ENCODE assay signal across 24 cellular contexts in the genomic region with DNA sequence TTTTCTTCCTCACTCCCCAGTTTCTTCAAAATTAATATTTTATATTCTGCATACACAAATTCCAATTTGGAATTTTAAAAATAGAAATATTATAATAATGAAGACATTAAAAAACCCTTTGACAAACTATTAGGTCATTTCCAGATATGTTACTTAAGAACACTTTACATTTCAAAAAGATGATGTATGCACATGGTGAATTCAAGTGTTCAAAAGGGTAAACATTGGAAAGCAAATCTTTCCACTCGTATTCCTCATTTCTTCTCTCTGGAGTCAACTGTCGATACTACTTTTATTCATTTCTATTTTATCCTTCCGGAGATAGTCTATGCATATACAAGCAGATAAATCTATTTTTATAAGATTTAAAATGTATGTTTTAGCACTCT. TPM values are rescaled to one million over a fixed set of nuclear protein-coding genes. Genes with fewer than 3 reads are reported as not detected.
DNase-seq lines count a peak whose midpoint lies in the region; ATAC-seq and TF ChIP-seq lines count a peak whose summit lies in the region.
"Had no signal": no experiment of that assay in that cellular context is flagged by ENCODE, and none has a peak within 500 bp of the region (broad histone marks: within the 10 kb centered on the region; RNA-seq: fewer than 3 reads in every experiment).

No MANE protein-coding gene starts in this region.

- no peaks in the 10 kb centered on the region for H3K9me2 ChIP-seq in GM23338 (ENCODE audit: insufficient read depth)

- H3K4me1 Mint-ChIP-seq in GM23338 (peaks cover 68% of the 10 kb centered on the region), endothelial cell (ENCODE audit: unreplicated experiment) (peaks cover 72% of the 10 kb centered on the region)

- intact Hi-C loops in prostate gland (cut with DNase I), result no loop called here

- no peaks in the 10 kb centered on the region for H3K36me3 ChIP-seq in GM23338 (ENCODE audit: insufficient read depth)
- no peaks in the 10 kb centered on the region for H3K36me3 ChIP-seq in prostate gland
- H3K36me3 ChIP-seq: SJCRH30 had no signal

- H3K4me1 ChIP-seq in GM23338 (ENCODE audit: insufficient read depth) (peaks cover 42% of the 10 kb centered on the region), prostate gland (replicated peaks) (no peaks in the 10 kb centered on the region)
- H3K4me1 ChIP-seq: SJCRH30 had no signal

- no peaks in the 10 kb centered on the region for H3F3A ChIP-seq in GM23338 (replicated peaks; ENCODE audit: low read depth)

- no peaks in the 10 kb centered on the region for H4K20me1 ChIP-seq in GM23338 (replicated peaks; ENCODE audit: insufficient read depth)

- no peak for TF ChIP-seq POLR2A in prostate gland (IDR thresholded peaks at IDR 0.05)

- TF ChIP-seq CTCF in 22Rv1 (IDR thresholded peaks at IDR 0.05) (no peak), GM23338 (conservative IDR thresholded peaks at IDR 0.05; ENCODE audit: low read depth in 2 of 2) (no peak), endothelial cell (IDR thresholded peaks at IDR 0.05; ENCODE audit: unreplicated experiment) (no peak), prostate gland (IDR thresholded peaks at IDR 0.05) (no peak)

- H3K4me2 ChIP-seq in GM23338, result peak overlapping the region; percentile 55; the same call in 1 of the 2 replicates
- H3K4me2 ChIP-seq: KMS-11 had no signal

- DNase-seq in GM23338 (ENCODE audit: low spot score) (no peak), endothelial cell (ENCODE audit: low spot score) (no peak), prostate gland (ENCODE audit: low spot score) (no peak)
- DNase-seq in activated CD8-positive, alpha-beta memory T cell treated with anti-CD3 and anti-CD28 coated beads, Interleukin-2, amount 50 U/mL, for 48 hours, result no peak
- DNase-seq: C1 segment of cervical spinal cord; CD8-positive, alpha-beta T cell; DMS 273 treated with DMSO at 0.1 percent for 48 hours; IMR-90; NCI-H1048; NCI-H1417; NCI-H1694 treated with DMSO at 0.1 percent for 48 hours; NCI-H2081; NCI-H2171 treated with DMSO at 0.1 percent for 48 hours; NCI-H345; NCI-H510A treated with DMSO at 0.1 percent for 48 hours; NK-92 treated with Interleukin-12 subunit alpha and Interleukin-12 subunit beta, amount 100 ng/mL, for 24 hours; PC-3; SJCRH30 had no signal

- H3K27me3 Mint-ChIP-seq in GM23338 (ENCODE audit: insufficient read depth, low read depth, poor library complexity), result no peaks in the 10 kb centered on the region
- H3K27me3 Mint-ChIP-seq in endothelial cell (ENCODE audit: unreplicated experiment), result peaks cover 4% of the 10 kb centered on the region

- no peak overlapping the region for H2AFZ ChIP-seq in GM23338

- no peak for ATAC-seq in GM23338
- ATAC-seq in HG03135 (IDR thresholded peaks at IDR 0.05; ENCODE audit: unreplicated experiment), result no peak
- no peak for ATAC-seq in HG03039 (IDR thresholded peaks at IDR 0.05; ENCODE audit: unreplicated experiment)
- ATAC-seq: CD8-positive, alpha-beta T cell; PC-3; Right ventricle myocardium inferior; SK-N-SH treated with all-trans-retinoic acid at 6 μM for 48 hours had no signal

- H3K27ac ChIP-seq in 22Rv1, result peak overlapping the region; percentile 60
- peak overlapping the region; percentile 51 for H3K27ac ChIP-seq in GM23338 (ENCODE audit: low read depth)
- H3K27ac ChIP-seq in prostate gland, result peak overlapping the region; percentile 43 to 55
- H3K27ac ChIP-seq: KMS-11, SJCRH30 had no signal

- H3K27me3 ChIP-seq in GM23338 (ENCODE audit: insufficient read depth) (no peaks in the 10 kb centered on the region), prostate gland (replicated peaks; ENCODE audit: insufficient read depth) (no peaks in the 10 kb centered on the region)
- H3K27me3 ChIP-seq: SJCRH30 had no signal

- WGBS in prostate gland, result 79% methylated on average over 3 of the region's 3 CpGs

- H3K4me3 Mint-ChIP-seq in GM23338, result no peak overlapping the region
- no peak overlapping the region for H3K4me3 Mint-ChIP-seq in endothelial cell (ENCODE audit: unreplicated experiment)
- H3K4me3 Mint-ChIP-seq: CD8-positive, alpha-beta T cell had no signal

- H3K9me3 Mint-ChIP-seq in GM23338 (no peaks in the 10 kb centered on the region), endothelial cell (ENCODE audit: unreplicated experiment) (no peaks in the 10 kb centered on the region)
- H3K9me3 Mint-ChIP-seq: CD8-positive, alpha-beta T cell had no signal

- H3K79me2 ChIP-seq in GM23338 (replicated peaks; ENCODE audit: insufficient read depth), result peaks cover 70% of the 10 kb centered on the region

- no peaks in the 10 kb centered on the region for H3K36me3 Mint-ChIP-seq in GM23338 (ENCODE audit: low read depth)
- no peaks in the 10 kb centered on the region for H3K36me3 Mint-ChIP-seq in endothelial cell (ENCODE audit: low read depth, unreplicated experiment)

- no peaks in the 10 kb centered on the region for H3K9me3 ChIP-seq in prostate gland
- H3K9me3 ChIP-seq: SJCRH30 had no signal

- no peak overlapping the region for H3K27ac Mint-ChIP-seq in GM23338
- H3K27ac Mint-ChIP-seq in endothelial cell (ENCODE audit: unreplicated experiment), result peak overlapping the region; percentile 92
- H3K27ac Mint-ChIP-seq: CD8-positive, alpha-beta T cell had no signal

- H3K4me3 ChIP-seq in GM23338 (no peak overlapping the region), prostate gland (no peak overlapping the region)
- H3K4me3 ChIP-seq: SJCRH30 had no signal

TF ChIP-seq in GM23338, 12 proteins besides CTCF, POLR2A, EP300 and RAD21 (continues in another document):
- TF ChIP-seq, protein P1, sequence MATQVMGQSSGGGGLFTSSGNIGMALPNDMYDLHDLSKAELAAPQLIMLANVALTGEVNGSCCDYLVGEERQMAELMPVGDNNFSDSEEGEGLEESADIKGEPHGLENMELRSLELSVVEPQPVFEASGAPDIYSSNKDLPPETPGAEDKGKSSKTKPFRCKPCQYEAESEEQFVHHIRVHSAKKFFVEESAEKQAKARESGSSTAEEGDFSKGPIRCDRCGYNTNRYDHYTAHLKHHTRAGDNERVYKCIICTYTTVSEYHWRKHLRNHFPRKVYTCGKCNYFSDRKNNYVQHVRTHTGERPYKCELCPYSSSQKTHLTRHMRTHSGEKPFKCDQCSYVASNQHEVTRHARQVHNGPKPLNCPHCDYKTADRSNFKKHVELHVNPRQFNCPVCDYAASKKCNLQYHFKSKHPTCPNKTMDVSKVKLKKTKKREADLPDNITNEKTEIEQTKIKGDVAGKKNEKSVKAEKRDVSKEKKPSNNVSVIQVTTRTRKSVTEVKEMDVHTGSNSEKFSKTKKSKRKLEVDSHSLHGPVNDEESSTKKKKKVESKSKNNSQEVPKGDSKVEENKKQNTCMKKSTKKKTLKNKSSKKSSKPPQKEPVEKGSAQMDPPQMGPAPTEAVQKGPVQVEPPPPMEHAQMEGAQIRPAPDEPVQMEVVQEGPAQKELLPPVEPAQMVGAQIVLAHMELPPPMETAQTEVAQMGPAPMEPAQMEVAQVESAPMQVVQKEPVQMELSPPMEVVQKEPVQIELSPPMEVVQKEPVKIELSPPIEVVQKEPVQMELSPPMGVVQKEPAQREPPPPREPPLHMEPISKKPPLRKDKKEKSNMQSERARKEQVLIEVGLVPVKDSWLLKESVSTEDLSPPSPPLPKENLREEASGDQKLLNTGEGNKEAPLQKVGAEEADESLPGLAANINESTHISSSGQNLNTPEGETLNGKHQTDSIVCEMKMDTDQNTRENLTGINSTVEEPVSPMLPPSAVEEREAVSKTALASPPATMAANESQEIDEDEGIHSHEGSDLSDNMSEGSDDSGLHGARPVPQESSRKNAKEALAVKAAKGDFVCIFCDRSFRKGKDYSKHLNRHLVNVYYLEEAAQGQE (IDR thresholded peaks at IDR 0.05; ENCODE audit: unreplicated experiment), result no peak
- TF ChIP-seq ZNF331 (CRISPR knock-in tag; IDR thresholded peaks at IDR 0.05; ENCODE audit: low read depth), result no peak
- no peak for TF ChIP-seq EZH2phosphoT487 (IDR thresholded peaks at IDR 0.05; ENCODE audit: unreplicated experiment)
- no peak for TF ChIP-seq STAT1 (IDR thresholded peaks at IDR 0.05; ENCODE audit: unreplicated experiment)

RNA-seq across cellular contexts. Expression of gene TBCEL, which starts 16.7 kb away (rescaled TPM):
- 15.6 and 16.2 TPM in 2 replicates for total RNA-seq in GM23338 (2014; rRNA removed; shearing (Covaris generic))
- polyA plus RNA-seq in GM23338 (2016; fragmentation: Nextera tagmentation; extraction: Ambion mirVana), result 4.3 and 5.4 TPM in 2 replicates
- total RNA-seq in endothelial cell (ENCODE audit: unreplicated experiment), result 31.2 TPM
- total RNA-seq in prostate gland, result 10 to 100 TPM; 21.9 to 34.4 TPM
